Comparison of ENCODE assay signal across 1 cellular context in the genomic region with DNA sequence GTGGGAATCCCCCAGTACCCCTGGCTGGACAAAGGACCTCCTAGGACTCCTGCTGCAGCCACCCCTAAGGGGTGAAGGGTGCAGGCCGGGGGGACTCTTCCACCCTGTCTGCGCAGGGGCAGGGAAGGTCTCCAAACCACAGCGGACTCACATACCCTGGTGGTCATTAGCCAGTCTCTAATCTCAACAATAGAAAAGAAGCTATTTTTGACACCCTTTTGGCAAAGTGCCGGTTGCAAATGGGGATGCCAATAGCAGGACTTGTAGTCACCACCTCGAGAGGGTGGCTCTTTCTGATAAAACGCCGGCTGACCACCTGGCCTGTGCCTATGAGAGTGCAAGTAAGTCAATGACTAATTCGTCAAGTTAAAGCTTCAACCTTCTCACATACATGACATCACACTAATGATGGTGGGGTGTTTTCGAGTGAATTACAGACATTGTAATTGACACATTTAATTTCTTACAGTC.
TF ChIP-seq lines count a peak whose summit lies in the region.

No MANE protein-coding gene starts in this region.

TF ChIP-seq in HepG2, 621 proteins besides CTCF, POLR2A, EP300 and RAD21 (continued from another document):
- TF ChIP-seq, protein P1, sequence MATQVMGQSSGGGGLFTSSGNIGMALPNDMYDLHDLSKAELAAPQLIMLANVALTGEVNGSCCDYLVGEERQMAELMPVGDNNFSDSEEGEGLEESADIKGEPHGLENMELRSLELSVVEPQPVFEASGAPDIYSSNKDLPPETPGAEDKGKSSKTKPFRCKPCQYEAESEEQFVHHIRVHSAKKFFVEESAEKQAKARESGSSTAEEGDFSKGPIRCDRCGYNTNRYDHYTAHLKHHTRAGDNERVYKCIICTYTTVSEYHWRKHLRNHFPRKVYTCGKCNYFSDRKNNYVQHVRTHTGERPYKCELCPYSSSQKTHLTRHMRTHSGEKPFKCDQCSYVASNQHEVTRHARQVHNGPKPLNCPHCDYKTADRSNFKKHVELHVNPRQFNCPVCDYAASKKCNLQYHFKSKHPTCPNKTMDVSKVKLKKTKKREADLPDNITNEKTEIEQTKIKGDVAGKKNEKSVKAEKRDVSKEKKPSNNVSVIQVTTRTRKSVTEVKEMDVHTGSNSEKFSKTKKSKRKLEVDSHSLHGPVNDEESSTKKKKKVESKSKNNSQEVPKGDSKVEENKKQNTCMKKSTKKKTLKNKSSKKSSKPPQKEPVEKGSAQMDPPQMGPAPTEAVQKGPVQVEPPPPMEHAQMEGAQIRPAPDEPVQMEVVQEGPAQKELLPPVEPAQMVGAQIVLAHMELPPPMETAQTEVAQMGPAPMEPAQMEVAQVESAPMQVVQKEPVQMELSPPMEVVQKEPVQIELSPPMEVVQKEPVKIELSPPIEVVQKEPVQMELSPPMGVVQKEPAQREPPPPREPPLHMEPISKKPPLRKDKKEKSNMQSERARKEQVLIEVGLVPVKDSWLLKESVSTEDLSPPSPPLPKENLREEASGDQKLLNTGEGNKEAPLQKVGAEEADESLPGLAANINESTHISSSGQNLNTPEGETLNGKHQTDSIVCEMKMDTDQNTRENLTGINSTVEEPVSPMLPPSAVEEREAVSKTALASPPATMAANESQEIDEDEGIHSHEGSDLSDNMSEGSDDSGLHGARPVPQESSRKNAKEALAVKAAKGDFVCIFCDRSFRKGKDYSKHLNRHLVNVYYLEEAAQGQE (IDR thresholded peaks at IDR 0.05; ENCODE audit: borderline replicate concordance in 1 of 2, low read depth in 1 of 2, low read length in 2 of 2), result no peak
- TF ChIP-seq ATRX (CRISPR knock-in tag; IDR thresholded peaks at IDR 0.05; ENCODE audit: borderline replicate concordance) (no peak), ZNF17 (CRISPR knock-in tag; IDR thresholded peaks at IDR 0.05) (0 out of 2 replicates have a peak, but pooled peaks have one; percentile 50), CREB1 (IDR thresholded peaks at IDR 0.05) (peak; percentile 56), CREB1 (CRISPR knock-in tag; IDR thresholded peaks at IDR 0.05) (no peak), ZMYM2 (CRISPR knock-in tag; IDR thresholded peaks at IDR 0.05) (no peak)
